8 cellular contexts compared by ENCODE assay signal in genomic region chr12:8081921-8082577, GRCh38. TPM values are rescaled to one million over a fixed set of nuclear protein-coding genes. Genes with fewer than 3 reads are reported as not detected.
A peak's percentile ranks its signal among the peaks of the same experiment; 100 is the strongest.
DNase-seq lines count a peak whose midpoint lies in the region; ATAC-seq and TF ChIP-seq lines count a peak whose summit lies in the region.

Gene NECAP1, plus strand, starts transcription at chr12:8082274. Its CDS starts 15 bp downstream, at chr12:8082289.

- in situ Hi-C loops in astrocyte of the cerebellum (cut with HindIII; ENCODE audit: low sequenced_read_pairs) = loop anchor here (25.0 kb wide), 1 partner anchor 105 kb away; no protein-coding TSS in a partner anchor

- H3K27me3 ChIP-seq in rectal smooth muscle tissue (ENCODE audit: control insufficient read depth, insufficient read depth, low read length) = no peaks in the 10 kb centered on the region
- H3K27me3 ChIP-seq in aorta (ENCODE audit: control insufficient read depth in 1 of 2, insufficient read depth in 2 of 2, low read length in 1 of 2) = no peaks in the 10 kb centered on the region

- intact Hi-C loops in aorta (cut with DNase I) = loop anchor here (2.0 to 5.0 kb wide), 2 partner anchors 43 to 45 kb away; no protein-coding TSS in a partner anchor

- H3K4me1 ChIP-seq in rectal smooth muscle tissue (ENCODE audit: control insufficient read depth, insufficient read depth, low read length) (peaks cover 2% of the 10 kb centered on the region), aorta (ENCODE audit: control insufficient read depth in 1 of 2, insufficient read depth in 2 of 2, low read length in 2 of 2) (peaks cover 0 to 2% of the 10 kb centered on the region in 2 donors)

- no peaks in the 10 kb centered on the region for H3K9me3 ChIP-seq in aorta (ENCODE audit: control insufficient read depth, low read length)

- TF ChIP-seq CTCF in astrocyte of the cerebellum (IDR thresholded peaks at IDR 0.05; ENCODE audit: low read depth, low read length, missing control alignments) = no peak

- ATAC-seq in GM18505 (IDR thresholded peaks at IDR 0.05; ENCODE audit: unreplicated experiment) (peak; percentile 92), HG02973 (IDR thresholded peaks at IDR 0.05; ENCODE audit: unreplicated experiment) (peak; percentile 88), aorta (ENCODE audit: low FRiP score) (peak; percentile 97)

- WGBS in aorta, 2 donors = 0% methylated on average over 49 of the region's 49 CpGs

- TF ChIP-seq POLR2A in GM18505 (IDR thresholded peaks at IDR 0.05; ENCODE audit: borderline replicate concordance, extremely low read depth, insufficient read depth, insufficient read length) = peak; percentile 96

- no peaks in the 10 kb centered on the region for H3K36me3 ChIP-seq in rectal smooth muscle tissue (ENCODE audit: control insufficient read depth, insufficient read depth, low read length)
- no peaks in the 10 kb centered on the region for H3K36me3 ChIP-seq in aorta (ENCODE audit: control insufficient read depth in 1 of 2, insufficient read depth in 2 of 2, low read length in 1 of 2)

- H3K4me3 ChIP-seq in astrocyte of the cerebellum (ENCODE audit: low read depth, low read length) (peak within 1 kb of the TSS; percentile 96), rectal smooth muscle tissue (ENCODE audit: low read length) (peak within 1 kb of the TSS; percentile 98), aorta (ENCODE audit: low read length in 2 of 2) (peak within 1 kb of the TSS; percentile 85 to 97)

- peak within 1 kb of the TSS; percentile 99 for H3K9ac ChIP-seq in rectal smooth muscle tissue (ENCODE audit: low read length)

- H3K27ac ChIP-seq in rectal smooth muscle tissue (ENCODE audit: low read depth, low read length) = peak within 1 kb of the TSS; percentile 92
- peak within 1 kb of the TSS; percentile 6 to 96 for H3K27ac ChIP-seq in aorta (ENCODE audit: low read depth in 1 of 2, low read length in 2 of 2)

- DNase-seq in NCI-H2029 (lab: John Stamatoyannopoulos, UW) (peak; percentile 97), T-helper 9 cell (peak; percentile 95), astrocyte of the cerebellum (ENCODE audit: low read depth) (peak; percentile 96), hepatic stellate cell (ENCODE audit: low spot score) (peak; percentile 88), aorta (peak; percentile 98)

RNA-seq across cellular contexts. Expression of gene NECAP1, which starts in this region (rescaled TPM):
- 10 to 100 TPM; 29.6 to 33.2 TPM for total RNA-seq in aorta
- 10 to 100 TPM; 13.6 to 20.1 TPM for polyA plus RNA-seq in aorta

Comparison
In these comparisons a context has a peak if more than half of its experiments do, and no peak if none do; other contexts are left out.
1. Peak in every context shown above with its lines: DNase-seq, ATAC-seq, H3K4me3 ChIP-seq and H3K27ac ChIP-seq.